In the genomic region with DNA sequence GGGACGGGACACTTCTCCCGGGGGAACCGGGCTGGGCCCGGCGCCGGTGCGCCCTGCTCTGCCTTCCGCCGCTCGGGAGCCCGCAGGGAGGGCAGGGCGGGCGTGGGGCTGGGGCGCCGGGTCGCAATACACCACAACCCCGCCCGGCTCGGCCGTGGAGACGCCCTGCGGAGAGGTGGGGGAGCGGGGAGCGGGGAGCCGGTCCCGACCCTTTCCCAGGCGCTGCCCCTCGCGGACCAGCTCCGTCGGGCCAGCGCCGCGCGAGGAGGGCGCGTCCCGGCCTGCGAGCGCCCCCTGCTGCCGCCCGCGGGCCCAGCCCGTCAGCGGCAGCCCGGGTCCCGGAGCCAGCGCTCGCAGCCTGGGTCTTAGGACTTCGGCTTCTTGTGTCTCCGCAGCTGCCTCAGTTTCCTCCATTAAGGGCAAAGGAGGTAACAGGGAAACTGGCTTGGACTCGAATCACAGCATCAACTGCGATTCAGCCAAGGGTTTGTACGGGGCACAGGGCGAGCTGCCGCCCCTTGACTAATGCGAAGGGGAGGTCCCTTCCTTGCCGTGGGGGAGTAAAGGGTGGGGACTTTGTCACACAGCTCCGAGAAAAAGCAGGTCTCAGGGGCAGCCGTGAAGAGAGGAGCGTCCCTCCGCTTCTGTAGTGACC, we compare ENCODE assay signal across 8 cellular contexts. TPM values are rescaled to one million over a fixed set of nuclear protein-coding genes. Genes with fewer than 3 reads are reported as not detected.
A peak's percentile ranks its signal among the peaks of the same experiment; 100 is the strongest.
DNase-seq lines count a peak whose midpoint lies in the region; ATAC-seq, FAIRE-seq and TF ChIP-seq lines count a peak whose summit lies in the region.

No MANE protein-coding gene starts in this region.

- H3K27me3 Mint-ChIP-seq in CD8-positive, alpha-beta memory T cell = peaks cover 19% of the 10 kb centered on the region in 2 donors

- peak; percentile 54 for TF ChIP-seq CTCF in astrocyte of the cerebellum (IDR thresholded peaks at IDR 0.05; ENCODE audit: low read depth, low read length, missing control alignments)

- peaks cover 9 to 35% (median 11%) of the 10 kb centered on the region in 3 donors for H3K4me1 Mint-ChIP-seq in CD8-positive, alpha-beta memory T cell

- no peak overlapping the region for H3K27ac ChIP-seq in CD8-positive, alpha-beta memory T cell (ENCODE audit: low read depth, low read length)
- H3K27ac ChIP-seq in small intestine (ENCODE audit: low read depth in 1 of 2, low read length in 1 of 2) = no peak overlapping the region

- no peak for FAIRE-seq in small intestine (lab: Jason Lieb, UNC)

- no peaks in the 10 kb centered on the region for H3K36me3 Mint-ChIP-seq in CD8-positive, alpha-beta memory T cell

- in situ Hi-C loops in astrocyte of the cerebellum (cut with HindIII; ENCODE audit: low sequenced_read_pairs) = no loop called here

- peak; percentile 79 for ATAC-seq in GM19324 (IDR thresholded peaks at IDR 0.05; ENCODE audit: low FRiP score, unreplicated experiment)
- ATAC-seq in HG03520 (IDR thresholded peaks at IDR 0.05; ENCODE audit: unreplicated experiment) = peak; percentile 62

- 1 to 3% (median 1%) methylated on average over 40 to 62 of the region's 62 CpGs for WGBS in small intestine, 3 donors

- POLR2A ChIA-PET in CD8-positive, alpha-beta memory T cell (lab: Charles Lee) = interaction anchor here (1.0 to 2.1 kb wide), 6 partner anchors 16 to 148 kb away, joined by 3 to 5 read pairs (median 3); partner anchors contain the start of gene STARD7

- no peaks in the 10 kb centered on the region for H3K27me3 ChIP-seq in CD8-positive, alpha-beta memory T cell (ENCODE audit: insufficient read depth, low read length, poor library complexity, severe bottlenecking)
- peaks cover 0 to 8% of the 10 kb centered on the region in 2 donors for H3K27me3 ChIP-seq in small intestine (ENCODE audit: control insufficient read depth in 2 of 2, insufficient read depth in 2 of 2, low read length in 2 of 2)

- peaks cover 0 to 2% (median 0%) of the 10 kb centered on the region in 5 donors for H3K9me3 Mint-ChIP-seq in CD8-positive, alpha-beta memory T cell

- H3K4me3 Mint-ChIP-seq in CD8-positive, alpha-beta memory T cell = peak overlapping the region; percentile 47 to 87 (median 75)

- no peaks in the 10 kb centered on the region for H3K36me3 ChIP-seq in CD8-positive, alpha-beta memory T cell (ENCODE audit: insufficient read depth, low read length)
- no peaks in the 10 kb centered on the region for H3K36me3 ChIP-seq in small intestine (ENCODE audit: control insufficient read depth in 2 of 2, insufficient read depth in 2 of 2, low read length in 2 of 2)

- H3K9me3 ChIP-seq in CD8-positive, alpha-beta memory T cell (ENCODE audit: low read length) = no peaks in the 10 kb centered on the region
- peaks cover 2% of the 10 kb centered on the region for H3K9me3 ChIP-seq in iPS-18c (ENCODE audit: control insufficient read depth, insufficient read depth, low read length)
- H3K9me3 ChIP-seq in small intestine (ENCODE audit: control insufficient read depth, low read depth) = no peaks in the 10 kb centered on the region

- H3K4me1 ChIP-seq in CD8-positive, alpha-beta memory T cell (ENCODE audit: insufficient read depth, low read length) = peaks cover 7% of the 10 kb centered on the region
- peaks cover 0 to 2% of the 10 kb centered on the region in 2 donors for H3K4me1 ChIP-seq in small intestine (ENCODE audit: control insufficient read depth in 2 of 2, insufficient read depth in 1 of 2, low read depth in 1 of 2, low read length in 1 of 2)

- CTCF ChIA-PET in CD8-positive, alpha-beta memory T cell (lab: Charles Lee) = interaction anchor here (0.6 to 3.6 kb wide), 19 partner anchors 9 to 191 kb away, joined by 3 to 29 read pairs (median 6); partner anchors contain the start of genes ANKRD36C and ASTL

- H3K27ac Mint-ChIP-seq in CD8-positive, alpha-beta memory T cell = peak overlapping the region in 3 of 8 donors; percentile 27 to 47 (median 29)

- peak; percentile 48 to 72 (median 63) for DNase-seq in CD8-positive, alpha-beta memory T cell
- DNase-seq in T-helper 1 cell (peak; percentile 31 to 64 (median 46)), astrocyte of the cerebellum (ENCODE audit: low read depth) (no peak), small intestine (peak; percentile 54), NCI-H187 (lab: John Stamatoyannopoulos, UW) (no peak)

- peak overlapping the region; percentile 29 for H3K4me3 ChIP-seq in CD8-positive, alpha-beta memory T cell (ENCODE audit: low read length)
- peak overlapping the region; percentile 26 for H3K4me3 ChIP-seq in astrocyte of the cerebellum (ENCODE audit: low read depth, low read length)
- H3K4me3 ChIP-seq in iPS-18c (ENCODE audit: insufficient read depth, low read depth, low read length) = peak overlapping the region; percentile 69
- H3K4me3 ChIP-seq in small intestine (ENCODE audit: low read depth in 1 of 2, low read length in 2 of 2) = peak overlapping the region; percentile 38 to 61

RNA-seq across cellular contexts. Expression of gene ADRA2B, which starts 0.6 kb away (rescaled TPM):
- total RNA-seq in CD8-positive, alpha-beta memory T cell = under 1 TPM; 0.07 to 0.24 TPM
- polyA plus RNA-seq in CD8-positive, alpha-beta memory T cell = not detected
- 1 to 10 TPM in 1 of 3 donors, not detected in 2; 1.5 TPM for polyA plus RNA-seq in small intestine

RNA-seq across cellular contexts. Expression of gene ASTL, which starts 21.3 kb away (rescaled TPM):
- total RNA-seq in CD8-positive, alpha-beta memory T cell = 10 to 100 TPM; 16.2 to 18.0 TPM
- polyA plus RNA-seq in CD8-positive, alpha-beta memory T cell = 0.49 TPM
- not detected for polyA plus RNA-seq in small intestine

RNA-seq across cellular contexts. Expression of gene DUSP2, which starts 28.2 kb away (rescaled TPM):
- 100 to 1,000 TPM; 214 to 237 TPM for total RNA-seq in CD8-positive, alpha-beta memory T cell
- 518 TPM for polyA plus RNA-seq in CD8-positive, alpha-beta memory T cell
- polyA plus RNA-seq in small intestine = 1 to 10 TPM in 2 of 3 donors, under 1 TPM in 1; 0.45 to 5.1 (median 3.0) TPM

Comparison
In these comparisons a context has a peak if more than half of its experiments do, and no peak if none do; other contexts are left out.
1. DNase-seq: peak in CD8-positive, alpha-beta memory T cell (5 of 5), T-helper 1 cell (5 of 5) and small intestine (single experiment); none in astrocyte of the cerebellum (single experiment) and NCI-H187 (0 of 2).
2. RNA of gene DUSP2, which starts 28.2 kb away (polyA plus RNA-seq): 518 TPM in CD8-positive, alpha-beta memory T cell (single experiment); 0.45 to 5.1 TPM in small intestine; every median in the first group is over 10 times any median in the second.
3. Peak in every context shown above with its lines, with median percentiles within 50 percentile points of each other: H3K4me3 ChIP-seq.